1 cellular context compared by ENCODE assay signal in genomic region chr5:38382898-38383297, GRCh38.
TF ChIP-seq lines count a peak whose summit lies in the region.

No MANE protein-coding gene starts in this region.

TF ChIP-seq in HepG2, 621 proteins besides CTCF, POLR2A, EP300 and RAD21 (continued from another document and continues in another):
- peak; percentile 76 for TF ChIP-seq KAT8 (CRISPR knock-in tag; IDR thresholded peaks at IDR 0.05)
- no peak for TF ChIP-seq XBP1 (CRISPR knock-in tag; IDR thresholded peaks at IDR 0.05)
- no peak for TF ChIP-seq ZNF556 (CRISPR knock-in tag; IDR thresholded peaks at IDR 0.05; ENCODE audit: borderline replicate concordance)
- TF ChIP-seq TRIM24 (CRISPR knock-in tag; IDR thresholded peaks at IDR 0.05): no peak
- TF ChIP-seq ZSCAN9 (CRISPR knock-in tag; IDR thresholded peaks at IDR 0.05; ENCODE audit: borderline replicate concordance): peak; percentile 81; the same call in 1 of the 2 replicates
- no peak for TF ChIP-seq HES4 (CRISPR knock-in tag; IDR thresholded peaks at IDR 0.05; ENCODE audit: borderline replicate concordance)
- no peak for TF ChIP-seq ZNF883 (CRISPR knock-in tag; IDR thresholded peaks at IDR 0.05; ENCODE audit: not compliant biosample characterization)
- TF ChIP-seq PBX2 (CRISPR knock-in tag; IDR thresholded peaks at IDR 0.05): no peak
- TF ChIP-seq EHMT2 (IDR thresholded peaks at IDR 0.05; ENCODE audit: borderline replicate concordance, low read depth, low read length): peak; percentile 32; the same call in 1 of the 2 replicates
- no peak for TF ChIP-seq ZBTB10 (CRISPR knock-in tag; IDR thresholded peaks at IDR 0.05; ENCODE audit: borderline replicate concordance)
- TF ChIP-seq MAFG (CRISPR knock-in tag; IDR thresholded peaks at IDR 0.05): no peak
- TF ChIP-seq ZHX2 (IDR thresholded peaks at IDR 0.05; ENCODE audit: low read depth): no peak
- no peak for TF ChIP-seq ZHX2 (CRISPR knock-in tag; IDR thresholded peaks at IDR 0.05; ENCODE audit: borderline replicate concordance)
- no peak for TF ChIP-seq CCAR2 (optimal IDR thresholded peaks at IDR 0.05; ENCODE audit: low read depth, low read length)
- TF ChIP-seq ZNF333 (CRISPR knock-in tag; IDR thresholded peaks at IDR 0.05; ENCODE audit: borderline replicate concordance): no peak
- TF ChIP-seq ZNF318 (CRISPR knock-in tag; IDR thresholded peaks at IDR 0.05): no peak
- TF ChIP-seq PAWR (CRISPR knock-in tag; IDR thresholded peaks at IDR 0.05; ENCODE audit: borderline replicate concordance): no peak
- no peak for TF ChIP-seq JDP2 (CRISPR knock-in tag; IDR thresholded peaks at IDR 0.05; ENCODE audit: borderline replicate concordance)
- TF ChIP-seq ZNF33B (CRISPR knock-in tag; IDR thresholded peaks at IDR 0.05): no peak
- TF ChIP-seq ZFP90 (CRISPR knock-in tag; IDR thresholded peaks at IDR 0.05; ENCODE audit: borderline replicate concordance): no peak
- TF ChIP-seq SP2 (CRISPR knock-in tag; IDR thresholded peaks at IDR 0.05): no peak
- peak; percentile 73; the same call in 1 of the 2 replicates for TF ChIP-seq AHDC1 (CRISPR knock-in tag; IDR thresholded peaks at IDR 0.05; ENCODE audit: borderline replicate concordance)
- no peak for TF ChIP-seq ZNF713 (CRISPR knock-in tag; IDR thresholded peaks at IDR 0.05)
- TF ChIP-seq CHD2 (IDR thresholded peaks at IDR 0.05; ENCODE audit: low read depth, low read length): no peak
- TF ChIP-seq HOXA5 (CRISPR knock-in tag; IDR thresholded peaks at IDR 0.05): no peak
- TF ChIP-seq PTBP1 (IDR thresholded peaks at IDR 0.05; ENCODE audit: low read depth, low read length, poor library complexity, severe bottlenecking): no peak
- TF ChIP-seq ZFP36 (IDR thresholded peaks at IDR 0.05; ENCODE audit: borderline replicate concordance, low read depth, low read length, partially characterized antibody): no peak
- TF ChIP-seq ZNF343 (CRISPR knock-in tag; IDR thresholded peaks at IDR 0.05): no peak
- TF ChIP-seq PREB (CRISPR knock-in tag; IDR thresholded peaks at IDR 0.05): no peak
- TF ChIP-seq KLF11 (CRISPR knock-in tag; IDR thresholded peaks at IDR 0.05): no peak
- no peak for TF ChIP-seq ZMYM3 (CRISPR knock-in tag; IDR thresholded peaks at IDR 0.05)
